ENCODE assay signal across 8 cellular contexts in genomic region chr6:90216081-90216977, GRCh38.
A peak's percentile ranks its signal among the peaks of the same experiment; 100 is the strongest.
DNase-seq lines count a peak whose midpoint lies in the region; ATAC-seq, FAIRE-seq and TF ChIP-seq lines count a peak whose summit lies in the region.

No MANE protein-coding gene starts in this region.

- H3K27me3 Mint-ChIP-seq in osteocyte (ENCODE audit: unreplicated experiment) = peaks cover 2% of the 10 kb centered on the region

- no peaks in the 10 kb centered on the region for H3K27me3 ChIP-seq in bronchial epithelial cell (ENCODE audit: control insufficient read depth, insufficient read depth, low read length)

- no peaks in the 10 kb centered on the region for H3K36me3 ChIP-seq in bronchial epithelial cell (ENCODE audit: control insufficient read depth, insufficient read depth, low read length)

- H3K9me3 Mint-ChIP-seq in osteocyte (ENCODE audit: unreplicated experiment) = no peaks in the 10 kb centered on the region

- DNase-seq in GM10266 (ENCODE audit: extremely low spot score) = peak; percentile 17
- DNase-seq in MV-4-11 (lab: John Stamatoyannopoulos, UW) = peak; percentile 31
- DNase-seq in bronchial epithelial cell (ENCODE audit: low read depth) = no peak
- DNase-seq in osteocyte (ENCODE audit: extremely low spot score, unreplicated experiment) = no peak
- no peak for DNase-seq in NCI-H1930 (lab: John Stamatoyannopoulos, UW)
- no peak for DNase-seq in amniotic stem cell (lab: John Stamatoyannopoulos, UW)
- DNase-seq in NCI-H2107 treated with DMSO at 0.1 percent for 48 hours (lab: John Stamatoyannopoulos, UW; ENCODE audit: unreplicated experiment) = no peak

- H3K4me3 ChIP-seq in bronchial epithelial cell (ENCODE audit: low read depth, low read length) = no peak overlapping the region

- TF ChIP-seq CTCF in GM10266 (IDR thresholded peaks at IDR 0.05; ENCODE audit: control insufficient read depth, insufficient read depth, low read depth, missing control alignments) (no peak), bronchial epithelial cell (IDR thresholded peaks at IDR 0.05; ENCODE audit: insufficient read depth, low read length, severe bottlenecking) (no peak), osteocyte (IDR thresholded peaks at IDR 0.05) (no peak)

- peak; percentile 18 for FAIRE-seq in bronchial epithelial cell (lab: Jason Lieb, UNC)

- H3K4me1 Mint-ChIP-seq in osteocyte (ENCODE audit: unreplicated experiment) = peaks cover 4% of the 10 kb centered on the region

- peak overlapping the region; percentile 60 for H3K27ac Mint-ChIP-seq in osteocyte (ENCODE audit: unreplicated experiment)

- H3K36me3 Mint-ChIP-seq in osteocyte (ENCODE audit: unreplicated experiment) = no peaks in the 10 kb centered on the region

- ATAC-seq in GM21737 (IDR thresholded peaks at IDR 0.05; ENCODE audit: unreplicated experiment) = peak; percentile 69

- H3K4me3 Mint-ChIP-seq in osteocyte (ENCODE audit: unreplicated experiment) = no peak overlapping the region

Comparison
In these comparisons a context has a peak if more than half of its experiments do, and no peak if none do; other contexts are left out.
1. DNase-seq: peak in GM10266 (single experiment) and MV-4-11 (single experiment); none in bronchial epithelial cell (single experiment), osteocyte (single experiment), NCI-H1930 (0 of 2), amniotic stem cell (single experiment) and NCI-H2107 treated with DMSO at 0.1 percent for 48 hours (single experiment).